Comparison of ENCODE assay signal across 8 cellular contexts in genomic region chr12:96047621-96048211, GRCh38. TPM values are rescaled to one million over a fixed set of nuclear protein-coding genes. Genes with fewer than 3 reads are reported as not detected.
A peak's percentile ranks its signal among the peaks of the same experiment; 100 is the strongest.
DNase-seq lines count a peak whose midpoint lies in the region; ATAC-seq and TF ChIP-seq lines count a peak whose summit lies in the region.

No MANE protein-coding gene starts in this region.

- no peak overlapping the region for H2AFZ ChIP-seq in hepatocyte

- intact Hi-C loops in activated CD8-positive, alpha-beta T cell treated with anti-CD3 and anti-CD28 coated beads for 36 hours (cut with micrococcal nuclease): loop anchor here (5.0 kb wide), 1 partner anchor 150 kb away; no protein-coding TSS in a partner anchor

- peak; percentile 22 for DNase-seq in stimulated activated CD4-positive, alpha-beta T cell treated with anti-CD3 and anti-CD28 coated beads, Interleukin-15, amount 100 ng/mL, for 24 hours
- DNase-seq in stimulated activated CD4-positive, alpha-beta T cell treated with anti-CD3 and anti-CD28 coated beads, Interleukin-4, amount 100 ng/mL, for 1 hour: no peak
- DNase-seq in NCI-H2029 treated with DMSO at 0.1 percent for 48 hours (lab: John Stamatoyannopoulos, UW) (peak; percentile 88), hepatocyte (ENCODE audit: low spot score) (peak; percentile 57), ureter (ENCODE audit: low spot score) (peak; percentile 50), occipital lobe (lab: John Stamatoyannopoulos, UW) (no peak)
- DNase-seq in activated CD8-positive, alpha-beta T cell treated with anti-CD3 and anti-CD28 coated beads for 36 hours: peak; percentile 28

- H3K36me3 Mint-ChIP-seq in activated CD8-positive, alpha-beta T cell treated with anti-CD3 and anti-CD28 coated beads for 36 hours (ENCODE audit: low read depth): no peaks in the 10 kb centered on the region

- H3K4me2 ChIP-seq in hepatocyte: peak overlapping the region; percentile 19

- H3K4me1 Mint-ChIP-seq in activated CD8-positive, alpha-beta T cell treated with anti-CD3 and anti-CD28 coated beads for 36 hours (ENCODE audit: low read depth): peaks cover 39% of the 10 kb centered on the region

- H3K4me1 ChIP-seq in hepatocyte (ENCODE audit: insufficient read depth): peaks cover 10% of the 10 kb centered on the region

- no peaks in the 10 kb centered on the region for H3K9me3 Mint-ChIP-seq in activated CD8-positive, alpha-beta T cell treated with anti-CD3 and anti-CD28 coated beads for 36 hours

- no peak overlapping the region for H3K4me3 ChIP-seq in hepatocyte

- H4K20me1 ChIP-seq in hepatocyte (ENCODE audit: insufficient read depth, poor library complexity, severe bottlenecking): no peaks in the 10 kb centered on the region

- no peaks in the 10 kb centered on the region for H3K9me2 ChIP-seq in hepatocyte (replicated peaks; ENCODE audit: insufficient read depth)

- POLR2A ChIA-PET in activated CD8-positive, alpha-beta T cell treated with anti-CD3 and anti-CD28 coated beads for 36 hours (lab: Charles Lee): interaction anchor here (0.6 to 1.9 kb wide), 3 partner anchors 12 to 469 kb away, joined by 3 to 6 read pairs (median 3); partner anchors contain the start of gene LTA4H

- peak overlapping the region; percentile 31 for H3K4me3 Mint-ChIP-seq in activated CD8-positive, alpha-beta T cell treated with anti-CD3 and anti-CD28 coated beads for 36 hours

- H3K27me3 ChIP-seq in hepatocyte: no peaks in the 10 kb centered on the region

- WGBS in hepatocyte (ENCODE audit: low lambda C conversion rate, missing lambda C conversion rate): 58% methylated on average over 3 of the region's 3 CpGs

- CTCF ChIA-PET in activated CD8-positive, alpha-beta T cell treated with anti-CD3 and anti-CD28 coated beads for 36 hours (lab: Charles Lee): interaction anchor here (0.9 to 2.3 kb wide), 4 partner anchors 10 to 353 kb away, joined by 3 to 12 read pairs (median 5); no protein-coding TSS in a partner anchor

- no peak for TF ChIP-seq CTCF in activated CD8-positive, alpha-beta T cell treated with anti-CD3 and anti-CD28 coated beads for 36 hours (IDR thresholded peaks at IDR 0.05)
- TF ChIP-seq CTCF in hepatocyte (IDR thresholded peaks at IDR 0.05; ENCODE audit: poor library complexity): no peak

- H3K27ac ChIP-seq in hepatocyte: peak overlapping the region; percentile 57

- H3K9me3 ChIP-seq in hepatocyte (ENCODE audit: low read depth): no peaks in the 10 kb centered on the region

- H3K27me3 Mint-ChIP-seq in activated CD8-positive, alpha-beta T cell treated with anti-CD3 and anti-CD28 coated beads for 36 hours: no peaks in the 10 kb centered on the region

- no peaks in the 10 kb centered on the region for H3K36me3 ChIP-seq in hepatocyte (replicated peaks; ENCODE audit: insufficient read depth, low read depth)

- no peaks in the 10 kb centered on the region for H3K79me2 ChIP-seq in hepatocyte

- ATAC-seq in HG02884 (IDR thresholded peaks at IDR 0.05; ENCODE audit: unreplicated experiment): peak; percentile 67
- peak; percentile 78 for ATAC-seq in activated CD8-positive, alpha-beta T cell treated with anti-CD3 and anti-CD28 coated beads for 36 hours

- peak overlapping the region; percentile 90 for H3K27ac Mint-ChIP-seq in activated CD8-positive, alpha-beta T cell treated with anti-CD3 and anti-CD28 coated beads for 36 hours

RNA-seq across cellular contexts. Expression of gene LTA4H, which starts 12.3 kb away (rescaled TPM):
- total RNA-seq in activated CD8-positive, alpha-beta T cell treated with anti-CD3 and anti-CD28 coated beads for 36 hours: 100 to 1,000 TPM; 112 TPM
- total RNA-seq in hepatocyte (89.0 and 90.5 TPM in 2 replicates), ureter (64.0 TPM), occipital lobe (38.5 TPM)
- 35.0 and 42.1 TPM in 2 replicates for polyA plus RNA-seq in hepatocyte

RNA-seq across cellular contexts. Expression of gene HAL, which starts 51.6 kb away (rescaled TPM):
- total RNA-seq in activated CD8-positive, alpha-beta T cell treated with anti-CD3 and anti-CD28 coated beads for 36 hours: under 1 TPM; 0.25 TPM
- total RNA-seq in hepatocyte (1.3 and 1.8 TPM in 2 replicates), ureter (1.8 TPM), occipital lobe (2.2 TPM)
- polyA plus RNA-seq in hepatocyte: 0.91 and 1.7 TPM in 2 replicates

Comparison
In these comparisons a context has a peak if more than half of its experiments do, and no peak if none do; other contexts are left out.
1. DNase-seq: peak in stimulated activated CD4-positive, alpha-beta T cell treated with anti-CD3 and anti-CD28 coated beads, Interleukin-15, amount 100 ng/mL, for 24 hours (single experiment), NCI-H2029 treated with DMSO at 0.1 percent for 48 hours (single experiment), activated CD8-positive, alpha-beta T cell treated with anti-CD3 and anti-CD28 coated beads for 36 hours (single experiment), hepatocyte (single experiment) and ureter (single experiment); none in stimulated activated CD4-positive, alpha-beta T cell treated with anti-CD3 and anti-CD28 coated beads, Interleukin-4, amount 100 ng/mL, for 1 hour (single experiment) and occipital lobe (single experiment).